In genomic region chrX:49163555-49164419, GRCh38 we compare ENCODE assay signal across 1 cellular context.
TF ChIP-seq lines count a peak whose summit lies in the region.

No MANE protein-coding gene starts in this region.

TF ChIP-seq in IMR-90, 13 proteins besides CTCF, POLR2A, EP300 and RAD21:
- TF ChIP-seq SMC3 (IDR thresholded peaks at IDR 0.05; ENCODE audit: low read depth, low read length) (peak; percentile 48), USF2 (IDR thresholded peaks at IDR 0.05; ENCODE audit: low read depth, low read length) (no peak), RFX5 (IDR thresholded peaks at IDR 0.05; ENCODE audit: low read depth, low read length) (no peak), MAZ (IDR thresholded peaks at IDR 0.05; ENCODE audit: borderline replicate concordance, low read depth, low read length) (peak; percentile 48; the same call in 1 of the 2 replicates)
TF ChIP-seq in IMR-90: peak in this region for 2.
